22 cellular contexts compared by ENCODE assay signal in genomic region chr17:72189781-72190593, GRCh38.
DNase-seq lines count a peak whose midpoint lies in the region; TF ChIP-seq lines count a peak whose summit lies in the region.
"Had no signal": no experiment of that assay in that cellular context is flagged by ENCODE, and none has a peak within 500 bp of the region (broad histone marks: within the 10 kb centered on the region; RNA-seq: fewer than 3 reads in every experiment).

No MANE protein-coding gene starts in this region.

- no peaks in the 10 kb centered on the region for H3K36me3 Mint-ChIP-seq in neural progenitor cell
- H3K36me3 Mint-ChIP-seq: CD8-positive, alpha-beta T cell; natural killer cell had no signal

- no peaks in the 10 kb centered on the region for H3K79me2 ChIP-seq in neural progenitor cell (ENCODE audit: low read depth)

- no peak for TF ChIP-seq CTCF in neural progenitor cell (IDR thresholded peaks at IDR 0.05)

- H3K4me3 ChIP-seq in BLaER1 (no peak overlapping the region), neural progenitor cell (no peak overlapping the region)
- H3K4me3 ChIP-seq: GM23338 had no signal

- H3K27me3 Mint-ChIP-seq in neural progenitor cell (ENCODE audit: insufficient read depth, low read depth): peaks cover 6% of the 10 kb centered on the region

- peak overlapping the region; percentile 0; the same call in 1 of the 2 replicates for H3K4me2 ChIP-seq in BLaER1
- H3K4me2 ChIP-seq in neural progenitor cell: no peak overlapping the region
- H3K4me2 ChIP-seq: GM23338 had no signal

- H3K4me1 ChIP-seq in BLaER1 (peaks cover 11% of the 10 kb centered on the region; the same call in 1 of the 2 replicates), neural progenitor cell (peaks cover 18% of the 10 kb centered on the region)

- no peak overlapping the region for H2AFZ ChIP-seq in neural progenitor cell (replicated peaks)
- H2AFZ ChIP-seq: GM23338 had no signal

- no peaks in the 10 kb centered on the region for H3K27me3 ChIP-seq in BLaER1
- no peaks in the 10 kb centered on the region for H3K27me3 ChIP-seq in neural progenitor cell

- H3K9me3 ChIP-seq in BLaER1: no peaks in the 10 kb centered on the region
- no peaks in the 10 kb centered on the region for H3K9me3 ChIP-seq in neural progenitor cell (ENCODE audit: low read depth)

- H3K9ac ChIP-seq in BLaER1 (no peak overlapping the region), neural progenitor cell (no peak overlapping the region)

- H3K27ac ChIP-seq in BLaER1 (no peak overlapping the region), neural progenitor cell (no peak overlapping the region)

- H3K4me3 Mint-ChIP-seq in neural progenitor cell: no peak overlapping the region
- H3K4me3 Mint-ChIP-seq: activated T-cell treated with anti-CD3 and anti-CD28 coated beads, Interleukin-2, amount 50 U/mL, for 72 hours; CD8-positive, alpha-beta T cell; GM23338; natural killer cell; T-helper 1 cell treated with Interleukin-12 subunit alpha and Interleukin-12 subunit beta and Interleukin-4 antibody, amounts not matched to agents 30 μg/mL and 1 μg/mL, for 36 hours had no signal

- no peaks in the 10 kb centered on the region for H3K36me3 ChIP-seq in BLaER1
- no peaks in the 10 kb centered on the region for H3K36me3 ChIP-seq in neural progenitor cell

- H3K4me1 Mint-ChIP-seq in neural progenitor cell: peaks cover 11% of the 10 kb centered on the region
- H3K4me1 Mint-ChIP-seq: natural killer cell had no signal

- H4K20me1 ChIP-seq in BLaER1 (no peaks in the 10 kb centered on the region), neural progenitor cell (ENCODE audit: low read depth) (no peaks in the 10 kb centered on the region)

- DNase-seq in DMS53 (lab: John Stamatoyannopoulos, UW): peak; percentile 81
- peak; percentile 52 for DNase-seq in NCI-H510A (lab: John Stamatoyannopoulos, UW)
- peak; percentile 23 for DNase-seq in germinal center (ENCODE audit: low spot score)
- no peak for DNase-seq in neural progenitor cell (ENCODE audit: low spot score)
- no peak for DNase-seq in stimulated activated CD4-positive, alpha-beta T cell treated with anti-CD3 and anti-CD28 coated beads, Interleukin-2, amount 100 ng/mL, for 24 hours
- no peak for DNase-seq in HT-29 (ENCODE audit: low spot score)
- DNase-seq: activated CD4-positive, alpha-beta T cell treated with anti-CD3 and anti-CD28 coated beads for 4 hours; activated naive CD4-positive, alpha-beta T cell treated with anti-CD3 and anti-CD28 coated beads, Interleukin-2, amount 50 U/mL, for 16 hours; activated T-cell treated with anti-CD3 and anti-CD28 coated beads, Interleukin-2, amount 50 U/mL, for 72 hours; aorta; CD8-positive, alpha-beta T cell; central memory CD4-positive, alpha-beta T cell; dermis blood vessel endothelial cell; head of caudate nucleus; left ventricle myocardium superior; midbrain; natural killer cell; NCI-H1105 treated with DMSO at 0.1 percent for 48 hours; NCI-H226 had no signal

- peaks cover 2% of the 10 kb centered on the region for H3K9me3 Mint-ChIP-seq in neural progenitor cell
- H3K9me3 Mint-ChIP-seq: activated T-cell treated with anti-CD3 and anti-CD28 coated beads, Interleukin-2, amount 50 U/mL, for 72 hours; CD8-positive, alpha-beta T cell; GM23338 had no signal

- peaks cover 11% of the 10 kb centered on the region for H3F3A ChIP-seq in neural progenitor cell (ENCODE audit: low read depth)

- no peak overlapping the region for H3K27ac Mint-ChIP-seq in neural progenitor cell
- H3K27ac Mint-ChIP-seq: activated T-cell treated with anti-CD3 and anti-CD28 coated beads, Interleukin-2, amount 50 U/mL, for 72 hours; CD8-positive, alpha-beta T cell; GM23338; natural killer cell; T-helper 1 cell treated with Interleukin-12 subunit alpha and Interleukin-12 subunit beta and Interleukin-4 antibody, amounts not matched to agents 30 μg/mL and 1 μg/mL, for 36 hours had no signal

Comparison
In these comparisons a context has a peak if more than half of its experiments do, and no peak if none do; other contexts are left out.
1. DNase-seq: peak in DMS53 (single experiment), NCI-H510A (single experiment) and germinal center (single experiment); none in neural progenitor cell (single experiment), stimulated activated CD4-positive, alpha-beta T cell treated with anti-CD3 and anti-CD28 coated beads, Interleukin-2, amount 100 ng/mL, for 24 hours (0 of 2) and HT-29 (single experiment).